Comparison of ENCODE assay signal across 1 cellular context in the genomic region with DNA sequence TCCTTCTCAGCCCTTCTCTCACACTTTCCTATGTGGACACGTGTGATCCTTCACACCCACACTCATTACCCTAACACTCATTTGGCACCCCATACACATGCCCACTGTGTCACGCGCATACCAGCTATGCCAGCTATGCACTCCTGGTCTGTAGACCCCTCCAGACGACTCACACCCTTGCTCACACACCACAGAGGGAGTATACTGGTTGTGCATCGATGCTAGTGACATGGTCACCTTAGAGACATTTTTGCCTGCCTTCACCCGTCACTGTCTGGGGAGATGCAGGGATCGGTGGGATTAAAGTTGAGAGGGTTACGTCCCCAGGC.
TF ChIP-seq lines count a peak whose summit lies in the region.

No MANE protein-coding gene starts in this region.

TF ChIP-seq in GM23338, 12 proteins besides CTCF, POLR2A, EP300 and RAD21 (continued from another document):
- no peak for TF ChIP-seq ZNF331 (CRISPR knock-in tag; IDR thresholded peaks at IDR 0.05; ENCODE audit: low read depth)
TF ChIP-seq in GM23338: peak in this region for 0.
